ENCODE assay signal across 8 cellular contexts in genomic region chr17:45092932-45093430, GRCh38. TPM values are rescaled to one million over a fixed set of nuclear protein-coding genes. Genes with fewer than 3 reads are reported as not detected.
A peak's percentile ranks its signal among the peaks of the same experiment; 100 is the strongest.
DNase-seq lines count a peak whose midpoint lies in the region; ATAC-seq and TF ChIP-seq lines count a peak whose summit lies in the region.

No MANE protein-coding gene starts in this region.

- no peak for TF ChIP-seq CTCF in cardiac fibroblast (IDR thresholded peaks at IDR 0.05; ENCODE audit: low read depth, low read length)

- no peak for ATAC-seq in HG03025 (IDR thresholded peaks at IDR 0.05; ENCODE audit: low FRiP score, unreplicated experiment)

- H3K4me3 ChIP-seq in cardiac fibroblast (replicated peaks in 1 of 2; ENCODE audit: low read depth in 2 of 2, low read length in 2 of 2): no peak overlapping the region

- DNase-seq in HT1080 (ENCODE audit: low read depth) (peak; percentile 96), cardiac fibroblast (ENCODE audit: low read depth in 2 of 2) (peak; percentile 98), superior temporal gyrus (ENCODE audit: extremely low spot score) (peak; percentile 98), NCI-H774 (lab: John Stamatoyannopoulos, UW) (no peak), HT-29 (ENCODE audit: low spot score) (no peak)
- no peak for DNase-seq in activated CD8-positive, alpha-beta memory T cell treated with anti-CD3 and anti-CD28 coated beads, Interleukin-2, amount 50 U/mL, for 4 hours

- H3K27ac ChIP-seq in layer of hippocampus (ENCODE audit: low read depth, low read length): peak overlapping the region; percentile 74

- H3K27me3 ChIP-seq in layer of hippocampus (ENCODE audit: control insufficient read depth, insufficient read depth, low read length): no peaks in the 10 kb centered on the region

RNA-seq across cellular contexts. Expression of gene NMT1, which starts 31.9 kb away (rescaled TPM):
- 85.7 and 113 TPM in 2 replicates for total RNA-seq in HT1080 (2014; rRNA removed; shearing (Covaris generic))
- polyA plus RNA-seq in HT1080 (2015; cell fraction: cytosol; rRNA removed): 65.1 and 86.9 TPM in 2 replicates
- polyA plus RNA-seq in HT1080 (2015; cell fraction: nucleus; rRNA removed): 96.3 and 119 TPM in 2 replicates
- 59.2 and 77.1 TPM in 2 replicates for total RNA-seq in HT-29 (2014; rRNA removed; shearing (Covaris generic))

RNA-seq across cellular contexts. Expression of gene PLCD3, which starts 39.3 kb away (rescaled TPM):
- 56.2 and 63.9 TPM in 2 replicates for total RNA-seq in HT1080 (2014; rRNA removed; shearing (Covaris generic))
- polyA plus RNA-seq in HT1080 (2015; cell fraction: cytosol; rRNA removed): 72.3 and 229 TPM in 2 replicates
- polyA plus RNA-seq in HT1080 (2015; cell fraction: nucleus; rRNA removed): 40.1 and 50.9 TPM in 2 replicates
- total RNA-seq in HT-29 (2014; rRNA removed; shearing (Covaris generic)): 130 and 142 TPM in 2 replicates

RNA-seq across cellular contexts. Expression of gene DCAKD, which starts 41.5 kb away (rescaled TPM):
- total RNA-seq in HT1080 (2014; rRNA removed; shearing (Covaris generic)): 20.8 and 23.1 TPM in 2 replicates
- polyA plus RNA-seq in HT1080 (2015; cell fraction: cytosol; rRNA removed): 21.7 and 22.9 TPM in 2 replicates
- polyA plus RNA-seq in HT1080 (2015; cell fraction: nucleus; rRNA removed): 25.6 and 29.7 TPM in 2 replicates
- total RNA-seq in HT-29 (2014; rRNA removed; shearing (Covaris generic)): 44.9 and 49.8 TPM in 2 replicates

RNA-seq across cellular contexts. Expression of gene ACBD4, which starts 42.5 kb away (rescaled TPM):
- 3.4 and 3.5 TPM in 2 replicates for total RNA-seq in HT1080 (2014; rRNA removed; shearing (Covaris generic))
- 5.4 and 6.3 TPM in 2 replicates for polyA plus RNA-seq in HT1080 (2015; cell fraction: cytosol; rRNA removed)
- polyA plus RNA-seq in HT1080 (2015; cell fraction: nucleus; rRNA removed): 18.7 and 25.0 TPM in 2 replicates
- total RNA-seq in HT-29 (2014; rRNA removed; shearing (Covaris generic)): 12.0 and 12.3 TPM in 2 replicates

RNA-seq across cellular contexts. Expression of gene HEXIM1, which starts 55.3 kb away (rescaled TPM):
- 17.9 and 45.7 TPM in 2 replicates for total RNA-seq in HT1080 (2014; rRNA removed; shearing (Covaris generic))
- 31.1 and 31.4 TPM in 2 replicates for polyA plus RNA-seq in HT1080 (2015; cell fraction: cytosol; rRNA removed)
- 47.8 and 47.9 TPM in 2 replicates for polyA plus RNA-seq in HT1080 (2015; cell fraction: nucleus; rRNA removed)
- 9.4 and 9.6 TPM in 2 replicates for total RNA-seq in HT-29 (2014; rRNA removed; shearing (Covaris generic))

Comparison
In these comparisons a context has a peak if more than half of its experiments do, and no peak if none do; other contexts are left out.
1. DNase-seq: peak in HT1080 (single experiment), cardiac fibroblast (2 of 2) and superior temporal gyrus (single experiment); none in NCI-H774 (single experiment), HT-29 (single experiment) and activated CD8-positive, alpha-beta memory T cell treated with anti-CD3 and anti-CD28 coated beads, Interleukin-2, amount 50 U/mL, for 4 hours (single experiment).